Comparison of ENCODE assay signal across 8 cellular contexts in genomic region chr5:53479656-53480473, GRCh38. TPM values are rescaled to one million over a fixed set of nuclear protein-coding genes. Genes with fewer than 3 reads are reported as not detected.
DNase-seq lines count a peak whose midpoint lies in the region; ATAC-seq and TF ChIP-seq lines count a peak whose summit lies in the region.

No MANE protein-coding gene starts in this region.

- DNase-seq in CD1c-positive myeloid dendritic cell (ENCODE audit: extremely low spot score) (peak; percentile 15), UCSD-AML1 (lab: John Stamatoyannopoulos, UW; ENCODE audit: unreplicated experiment) (peak; percentile 27), mesendoderm (peak; percentile 77), tibial nerve (ENCODE audit: low spot score in 2 of 2) (peak; percentile 49 to 64), NOMO-1 treated with DMSO at 0.1 percent for 48 hours (lab: John Stamatoyannopoulos, UW; ENCODE audit: unreplicated experiment) (no peak)

- peak overlapping the region; percentile 22 for H3K4ac ChIP-seq in mesendoderm (ENCODE audit: low read depth, low read length)

- H2BK120ac ChIP-seq in mesendoderm (ENCODE audit: low read depth, low read length) = peak overlapping the region; percentile 97

- H3K56ac ChIP-seq in mesendoderm (ENCODE audit: low read length) = peak overlapping the region; percentile 95

- peak overlapping the region; percentile 83 for H3K9ac ChIP-seq in HUES64 (ENCODE audit: low read depth, low read length)
- peak overlapping the region; percentile 47 for H3K9ac ChIP-seq in endocrine pancreas (ENCODE audit: control insufficient read depth, insufficient read depth, low read length)
- H3K9ac ChIP-seq in mesendoderm (ENCODE audit: low read length) = peak overlapping the region; percentile 88

- H3K9me3 ChIP-seq in HUES64 (ENCODE audit: insufficient read depth, low read depth, low read length) = no peaks in the 10 kb centered on the region
- H3K9me3 ChIP-seq in endocrine pancreas (ENCODE audit: control insufficient read depth, low read length) = no peaks in the 10 kb centered on the region
- H3K9me3 ChIP-seq in tibial nerve = no peaks in the 10 kb centered on the region

- no peaks in the 10 kb centered on the region for H3K27me3 ChIP-seq in HUES64 (ENCODE audit: insufficient read depth, low read length)
- no peaks in the 10 kb centered on the region for H3K27me3 ChIP-seq in endocrine pancreas (ENCODE audit: control insufficient read depth, insufficient read depth, low read length)
- H3K27me3 ChIP-seq in mesendoderm (ENCODE audit: insufficient read depth, low read length, poor library complexity) = no peaks in the 10 kb centered on the region
- no peaks in the 10 kb centered on the region for H3K27me3 ChIP-seq in tibial nerve

- peak overlapping the region; percentile 20 for H2BK5ac ChIP-seq in mesendoderm (ENCODE audit: low read length)

- H3K18ac ChIP-seq in mesendoderm (ENCODE audit: low read length) = peak overlapping the region; percentile 99

- peak in 1 of 2 donors; percentile 33 for TF ChIP-seq EP300 in tibial nerve (IDR thresholded peaks at IDR 0.05)

- no peak for TF ChIP-seq CTCF in tibial nerve (IDR thresholded peaks at IDR 0.05)

- peak overlapping the region; percentile 79 for H3K4me2 ChIP-seq in mesendoderm (ENCODE audit: low read length)

- H3K4me3 ChIP-seq in HUES64 (ENCODE audit: low read length) (peak overlapping the region; percentile 80), endocrine pancreas (ENCODE audit: control insufficient read depth, insufficient read depth, low read length) (peak overlapping the region; percentile 88), mesendoderm (ENCODE audit: low read length) (peak overlapping the region; percentile 85), tibial nerve (peak overlapping the region; percentile 33 to 88 (median 72))

- under 1% methylated on average over 67 of the region's 80 CpGs for WGBS in HUES64
- WGBS in mesendoderm (ENCODE audit: extremely low coverage, insufficient coverage, low lambda C conversion rate) = no CpG with 5 or more reads among the region's 80 CpGs
- WGBS in tibial nerve, 2 donors = 1% methylated on average over 36 to 59 of the region's 80 CpGs

- no peak for ATAC-seq in HG03139 (IDR thresholded peaks at IDR 0.05; ENCODE audit: unreplicated experiment)

- H3K79me2 ChIP-seq in mesendoderm (ENCODE audit: control insufficient read depth, insufficient read depth, low read length) = peaks cover 20% of the 10 kb centered on the region

- H3K79me1 ChIP-seq in mesendoderm (ENCODE audit: low read length) = peaks cover 4% of the 10 kb centered on the region

- peak overlapping the region; percentile 88 for H2BK15ac ChIP-seq in mesendoderm (replicated peaks; ENCODE audit: low read depth)

- no peak overlapping the region for H4K5ac ChIP-seq in mesendoderm (ENCODE audit: low read length)

- H2AK5ac ChIP-seq in mesendoderm (ENCODE audit: low read length) = no peak overlapping the region

- peak overlapping the region; percentile 25 for H3K23ac ChIP-seq in mesendoderm (ENCODE audit: low read length)

- H3K27ac ChIP-seq in HUES64 (ENCODE audit: low read depth, low read length) (peak overlapping the region; percentile 94), mesendoderm (ENCODE audit: low read depth, low read length) (peak overlapping the region; percentile 91), tibial nerve (peak overlapping the region; percentile 24 to 90 (median 74))

- H3K36me3 ChIP-seq in HUES64 (ENCODE audit: insufficient read depth, low read length) (peaks cover 19% of the 10 kb centered on the region), endocrine pancreas (ENCODE audit: control insufficient read depth, insufficient read depth, low read length) (no peaks in the 10 kb centered on the region), mesendoderm (ENCODE audit: control insufficient read depth, insufficient read depth, low read length) (peaks cover 2% of the 10 kb centered on the region), tibial nerve (no peaks in the 10 kb centered on the region)

- TF ChIP-seq POLR2A in tibial nerve (IDR thresholded peaks at IDR 0.05) = no peak

- peak overlapping the region; percentile 89 for H4K8ac ChIP-seq in mesendoderm (ENCODE audit: low read depth, low read length)

- H3K4me1 ChIP-seq in HUES64 (ENCODE audit: insufficient read depth, low read length) (peaks cover 10% of the 10 kb centered on the region; the same call in 1 of the 2 replicates), endocrine pancreas (ENCODE audit: control insufficient read depth, insufficient read depth, low read length) (peaks cover 8% of the 10 kb centered on the region), mesendoderm (ENCODE audit: control insufficient read depth, low read depth, low read length) (peaks cover 2% of the 10 kb centered on the region), tibial nerve (peaks cover 0 to 50% (median 4%) of the 10 kb centered on the region in 4 donors)

RNA-seq across cellular contexts. Expression of gene FST, which starts 0.6 kb away (rescaled TPM):
- 154 TPM for polyA plus RNA-seq in HUES64 (2013, experiment 1 of 2)
- polyA plus RNA-seq in HUES64 (2013, experiment 2 of 2) = 147 TPM
- 89.5 TPM for polyA plus RNA-seq in mesendoderm (2013, experiment 1 of 2)
- 99.0 TPM for polyA plus RNA-seq in mesendoderm (2013, experiment 2 of 2)
- total RNA-seq in tibial nerve = 10 to 100 TPM in 3 of 4 donors, 1 to 10 TPM in 1; 1.8 to 27.3 (median 12.9) TPM
